2 cellular contexts compared by ENCODE assay signal in genomic region chr10:43045246-43045621, GRCh38.
TF ChIP-seq lines count a peak whose summit lies in the region.

No MANE protein-coding gene starts in this region.

TF ChIP-seq in SK-N-SH, 30 proteins besides CTCF, POLR2A, EP300 and RAD21 (continued from another document):
- no peak for TF ChIP-seq NFIC (IDR thresholded peaks at IDR 0.05; ENCODE audit: borderline replicate concordance)
- no peak for TF ChIP-seq ELF1 (IDR thresholded peaks at IDR 0.05)
- no peak for TF ChIP-seq POLR2AphosphoS5 (IDR thresholded peaks at IDR 0.05; ENCODE audit: low read depth, low read length)
- TF ChIP-seq GATA2 (CRISPR knock-in tag; IDR thresholded peaks at IDR 0.05): no peak
- no peak for TF ChIP-seq IRF3 (IDR thresholded peaks at IDR 0.05; ENCODE audit: low read depth, low read length)
- no peak for TF ChIP-seq TEAD4 (IDR thresholded peaks at IDR 0.05; ENCODE audit: borderline replicate concordance, insufficient read depth)
- TF ChIP-seq FOSL2 (IDR thresholded peaks at IDR 0.05; ENCODE audit: borderline replicate concordance, low read depth): no peak
- no peak for TF ChIP-seq NRF1 (IDR thresholded peaks at IDR 0.05; ENCODE audit: low read depth, low read length)
- no peak for TF ChIP-seq TAF1 (IDR thresholded peaks at IDR 0.05; ENCODE audit: borderline replicate concordance, low read depth, low read length)
- TF ChIP-seq TCF12 (IDR thresholded peaks at IDR 0.05): no peak
- no peak for TF ChIP-seq RFX5 (IDR thresholded peaks at IDR 0.05; ENCODE audit: low read length)
- TF ChIP-seq GABPA (IDR thresholded peaks at IDR 0.05; ENCODE audit: low read depth): no peak
- no peak for TF ChIP-seq MEF2A (IDR thresholded peaks at IDR 0.05; ENCODE audit: borderline replicate concordance, low read depth)
- no peak for TF ChIP-seq JUND (IDR thresholded peaks at IDR 0.05)
- no peak for TF ChIP-seq SMC3 (IDR thresholded peaks at IDR 0.05; ENCODE audit: low read depth, low read length)
- no peak for TF ChIP-seq FOXM1 (IDR thresholded peaks at IDR 0.05; ENCODE audit: low read depth)

TF ChIP-seq in SK-N-SH treated with all-trans-retinoic acid at 6 μM for 48 hours, 23 proteins besides CTCF, POLR2A, EP300 and RAD21 (continued from another document):
- TF ChIP-seq BACH2 (CRISPR knock-in tag; IDR thresholded peaks at IDR 0.05; ENCODE audit: borderline replicate concordance) (no peak), ZNF565 (CRISPR knock-in tag; conservative IDR thresholded peaks at IDR 0.05; ENCODE audit: low read depth) (no peak), TCF4 (CRISPR knock-in tag; IDR thresholded peaks at IDR 0.05; ENCODE audit: borderline replicate concordance) (no peak), ESRRG (CRISPR knock-in tag; IDR thresholded peaks at IDR 0.05) (no peak), TOX (CRISPR knock-in tag; IDR thresholded peaks at IDR 0.05; ENCODE audit: borderline replicate concordance) (no peak), CSDC2 (CRISPR knock-in tag; IDR thresholded peaks at IDR 0.05) (no peak), ARNTL (CRISPR knock-in tag; IDR thresholded peaks at IDR 0.05; ENCODE audit: borderline replicate concordance, low read depth) (no peak), POU6F1 (CRISPR knock-in tag; IDR thresholded peaks at IDR 0.05; ENCODE audit: borderline replicate concordance, low read depth) (no peak), GLIS3 (CRISPR knock-in tag; IDR thresholded peaks at IDR 0.05) (no peak), SNAI2 (CRISPR knock-in tag; IDR thresholded peaks at IDR 0.05) (no peak), OSR1 (CRISPR knock-in tag; IDR thresholded peaks at IDR 0.05) (no peak), ZC3H10 (CRISPR knock-in tag; IDR thresholded peaks at IDR 0.05) (no peak), RARB (CRISPR knock-in tag; IDR thresholded peaks at IDR 0.05) (no peak), TSHZ2 (CRISPR knock-in tag; IDR thresholded peaks at IDR 0.05) (no peak)
- TF ChIP-seq, protein P1, sequence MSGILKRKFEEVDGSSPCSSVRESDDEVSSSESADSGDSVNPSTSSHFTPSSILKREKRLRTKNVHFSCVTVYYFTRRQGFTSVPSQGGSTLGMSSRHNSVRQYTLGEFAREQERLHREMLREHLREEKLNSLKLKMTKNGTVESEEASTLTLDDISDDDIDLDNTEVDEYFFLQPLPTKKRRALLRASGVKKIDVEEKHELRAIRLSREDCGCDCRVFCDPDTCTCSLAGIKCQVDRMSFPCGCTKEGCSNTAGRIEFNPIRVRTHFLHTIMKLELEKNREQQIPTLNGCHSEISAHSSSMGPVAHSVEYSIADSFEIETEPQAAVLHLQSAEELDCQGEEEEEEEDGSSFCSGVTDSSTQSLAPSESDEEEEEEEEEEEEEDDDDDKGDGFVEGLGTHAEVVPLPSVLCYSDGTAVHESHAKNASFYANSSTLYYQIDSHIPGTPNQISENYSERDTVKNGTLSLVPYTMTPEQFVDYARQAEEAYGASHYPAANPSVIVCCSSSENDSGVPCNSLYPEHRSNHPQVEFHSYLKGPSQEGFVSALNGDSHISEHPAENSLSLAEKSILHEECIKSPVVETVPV (CRISPR knock-in tag; IDR thresholded peaks at IDR 0.05): no peak
